Comparison of ENCODE assay signal across 15 cellular contexts in the genomic region with DNA sequence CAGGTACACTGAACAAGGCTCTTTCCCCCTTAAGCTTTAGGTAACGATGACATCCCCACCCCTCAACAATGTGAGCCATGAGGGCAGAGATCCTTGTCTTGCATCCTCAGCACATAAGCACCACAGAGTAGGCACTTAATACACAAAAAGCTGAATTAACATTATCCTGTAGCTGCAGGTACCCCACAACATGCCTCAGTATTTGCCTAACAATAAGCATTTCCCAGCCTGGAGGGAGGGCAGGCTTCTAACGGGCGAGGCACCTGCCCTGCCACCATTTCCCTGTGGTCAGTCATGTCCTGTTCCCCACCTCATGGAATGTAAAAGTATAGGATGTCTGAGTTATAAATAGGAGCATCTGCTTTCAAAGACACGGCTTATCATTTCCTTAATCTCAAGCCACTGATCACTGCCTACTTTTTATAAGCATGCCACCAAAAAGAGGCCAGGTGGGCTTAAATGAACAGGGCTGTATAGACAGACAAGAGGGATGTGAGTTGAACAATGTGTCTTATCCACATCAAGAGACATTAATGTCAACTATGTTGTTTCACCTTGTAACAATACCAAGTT. TPM values are rescaled to one million over a fixed set of nuclear protein-coding genes. Genes with fewer than 3 reads are reported as not detected.
DNase-seq lines count a peak whose midpoint lies in the region; ATAC-seq and TF ChIP-seq lines count a peak whose summit lies in the region.
"Had no signal": no experiment of that assay in that cellular context is flagged by ENCODE, and none has a peak within 500 bp of the region (broad histone marks: within the 10 kb centered on the region; RNA-seq: fewer than 3 reads in every experiment).

No MANE protein-coding gene starts in this region.

- H3K27me3 ChIP-seq in BLaER1 treated with 17β-estradiol and CSF1 and Interleukin-3, amounts not matched to agents 10 nM and 100 nM: no peaks in the 10 kb centered on the region
- no peaks in the 10 kb centered on the region for H3K27me3 ChIP-seq in HUES48 (ENCODE audit: control insufficient read depth, insufficient read depth, low read length)
- H3K27me3 ChIP-seq: heart right ventricle had no signal

- peaks cover 51 to 88% (median 80%) of the 10 kb centered on the region in 4 donors for H3K4me1 Mint-ChIP-seq in naive thymus-derived CD8-positive, alpha-beta T cell

- no peaks in the 10 kb centered on the region for H3K27me3 Mint-ChIP-seq in naive thymus-derived CD8-positive, alpha-beta T cell

- peak overlapping the region; percentile 98 to 100 (median 99) for H3K4me2 ChIP-seq in BLaER1 treated with 17β-estradiol and CSF1 and Interleukin-3, amounts not matched to agents 10 nM and 100 nM

- no peak for DNase-seq in coronary artery (ENCODE audit: low spot score)
- DNase-seq in naive thymus-derived CD8-positive, alpha-beta T cell: no peak
- DNase-seq in superior temporal gyrus (ENCODE audit: extremely low spot score): no peak
- DNase-seq in HUDEP-2 (lab: John Stamatoyannopoulos, UW; ENCODE audit: unreplicated experiment in 76 of 76): no peak
- no peak for DNase-seq in NCI-H82 treated with DMSO at 0.1 percent for 48 hours (lab: John Stamatoyannopoulos, UW; ENCODE audit: unreplicated experiment)
- DNase-seq: Caco-2; heart right ventricle; NCI-H446; stimulated activated CD4-positive, alpha-beta T cell treated with anti-CD3 and anti-CD28 coated beads, Interleukin-4, amount 100 ng/mL, for 1 hour had no signal

- H4K20me1 ChIP-seq in BLaER1 treated with 17β-estradiol and CSF1 and Interleukin-3, amounts not matched to agents 10 nM and 100 nM: peaks cover 77 to 82% (median 81%) of the 10 kb centered on the region in 11 experiments

- peak overlapping the region in 1 of 10 experiments; percentile 90; a peak in 1 of 20 replicates for H3K4me3 ChIP-seq in BLaER1 treated with 17β-estradiol and CSF1 and Interleukin-3, amounts not matched to agents 10 nM and 100 nM
- H3K4me3 ChIP-seq in HUES48 (ENCODE audit: low read depth, low read length) (peak overlapping the region; percentile 35), coronary artery (peak overlapping the region; percentile 98)
- H3K4me3 ChIP-seq: K562, SK-N-MC had no signal

- no peak for TF ChIP-seq CTCF in coronary artery (IDR thresholded peaks at IDR 0.05)

- no peaks in the 10 kb centered on the region for H3K9me3 Mint-ChIP-seq in naive thymus-derived CD8-positive, alpha-beta T cell

- H3K4me1 ChIP-seq in BLaER1 treated with 17β-estradiol and CSF1 and Interleukin-3, amounts not matched to agents 10 nM and 100 nM: peaks cover 79 to 86% (median 84%) of the 10 kb centered on the region in 10 experiments
- peaks cover 57% of the 10 kb centered on the region for H3K4me1 ChIP-seq in HUES48 (ENCODE audit: control insufficient read depth, insufficient read depth, low read length)

- peak overlapping the region in 4 of 11 experiments; percentile 1 to 95 (median 26); a peak in 3 of 22 replicates for H3K9ac ChIP-seq in BLaER1 treated with 17β-estradiol and CSF1 and Interleukin-3, amounts not matched to agents 10 nM and 100 nM
- H3K9ac ChIP-seq in HUES48 (ENCODE audit: low read depth, low read length): no peak overlapping the region

- POLR2A ChIA-PET in naive thymus-derived CD8-positive, alpha-beta T cell (lab: Charles Lee): interaction anchor here (1.2 to 28.2 kb wide), 5 partner anchors 6 to 115 kb away, joined by 4 to 808 read pairs (median 7); a partner anchor contains a TSS

- no peaks in the 10 kb centered on the region for H3K9me3 ChIP-seq in BLaER1 treated with 17β-estradiol and CSF1 and Interleukin-3, amounts not matched to agents 10 nM and 100 nM (replicated peaks in 1 of 11)
- H3K9me3 ChIP-seq in HUES48 (ENCODE audit: control insufficient read depth, insufficient read depth, low read length): no peaks in the 10 kb centered on the region
- H3K9me3 ChIP-seq: Caco-2, heart right ventricle, thoracic aorta had no signal

- peak overlapping the region in 9 of 10 donors; percentile 73 to 97 (median 95) for H3K27ac Mint-ChIP-seq in naive thymus-derived CD8-positive, alpha-beta T cell

- H3K27ac ChIP-seq in BLaER1 treated with 17β-estradiol and CSF1 and Interleukin-3, amounts not matched to agents 10 nM and 100 nM: no peak overlapping the region
- H3K27ac ChIP-seq in HUES48 (ENCODE audit: low read depth, low read length) (peak overlapping the region; percentile 50), coronary artery (no peak overlapping the region)
- H3K27ac ChIP-seq: SK-N-MC, thoracic aorta had no signal

- H3K4me3 Mint-ChIP-seq in naive thymus-derived CD8-positive, alpha-beta T cell: peak overlapping the region; percentile 89 to 96 (median 94)

- peaks cover 0 to 44% (median 2%) of the 10 kb centered on the region in 3 donors for H3K36me3 Mint-ChIP-seq in naive thymus-derived CD8-positive, alpha-beta T cell

- H3K36me3 ChIP-seq in BLaER1 treated with 17β-estradiol and CSF1 and Interleukin-3, amounts not matched to agents 10 nM and 100 nM: peaks cover 13 to 59% (median 46%) of the 10 kb centered on the region in 11 experiments; a peak in 19 of 22 replicates
- H3K36me3 ChIP-seq in HUES48 (ENCODE audit: control insufficient read depth, insufficient read depth, low read length): peaks cover 39% of the 10 kb centered on the region
- H3K36me3 ChIP-seq: thoracic aorta had no signal

- no peak for ATAC-seq in naive thymus-derived CD8-positive, alpha-beta T cell
- no peak for ATAC-seq in GM18867 (IDR thresholded peaks at IDR 0.05; ENCODE audit: unreplicated experiment)
- ATAC-seq: heart right ventricle, K562 had no signal

RNA-seq across cellular contexts. Expression of a gene that starts 3.4 kb away (rescaled TPM):
- 100 to 1,000 TPM; 268 to 289 TPM for total RNA-seq in naive thymus-derived CD8-positive, alpha-beta T cell
- 100 to 1,000 TPM; 475 to 592 (median 562) TPM for polyA plus RNA-seq in naive thymus-derived CD8-positive, alpha-beta T cell
